In genomic region chr3:50529996-50530706, GRCh38 we compare ENCODE assay signal across 23 cellular contexts. TPM values are rescaled to one million over a fixed set of nuclear protein-coding genes. Genes with fewer than 3 reads are reported as not detected.
DNase-seq lines count a peak whose midpoint lies in the region; ATAC-seq and TF ChIP-seq lines count a peak whose summit lies in the region.
"Had no signal": no experiment of that assay in that cellular context is flagged by ENCODE, and none has a peak within 500 bp of the region (broad histone marks: within the 10 kb centered on the region; RNA-seq: fewer than 3 reads in every experiment).

No MANE protein-coding gene starts in this region.

- POLR2A ChIA-PET in WTC11 (lab: Charles Lee) = no interaction called here

- WGBS in trophoblast cell (ENCODE audit: extremely low coverage, insufficient coverage, insufficient read length) = no CpG with 5 or more reads among the region's 46 CpGs

- peak overlapping the region; percentile 53 for H3K4me2 ChIP-seq in trophoblast cell (ENCODE audit: low read length)

- H3K79me1 ChIP-seq in trophoblast cell (ENCODE audit: low read length) = no peaks in the 10 kb centered on the region

- H2AFZ ChIP-seq in trophoblast cell (ENCODE audit: insufficient read depth, low read length, poor library complexity) = no peak overlapping the region

- H3K4ac ChIP-seq in trophoblast cell (ENCODE audit: low read depth, low read length) = no peak overlapping the region

- peaks cover 29% of the 10 kb centered on the region for H3K4me1 Mint-ChIP-seq in WTC11

- H3K79me2 ChIP-seq in trophoblast cell (ENCODE audit: control insufficient read depth, insufficient read depth, low read length, poor library complexity) = no peaks in the 10 kb centered on the region

- H3K23ac ChIP-seq in trophoblast cell (ENCODE audit: low read length) = no peak overlapping the region

- H2AK5ac ChIP-seq in trophoblast cell (ENCODE audit: low read length) = no peak overlapping the region

- H4K8ac ChIP-seq in trophoblast cell (ENCODE audit: low read depth, low read length) = no peak overlapping the region

- H3K27ac Mint-ChIP-seq in WTC11 = no peak overlapping the region

- TF ChIP-seq CTCF in WTC11 (IDR thresholded peaks at IDR 0.05) = no peak

- H3K4me3 Mint-ChIP-seq in WTC11 = peak overlapping the region; percentile 42

- peak; percentile 7 for DNase-seq in NCI-H1092 treated with DMSO at 0.1 percent for 48 hours (lab: John Stamatoyannopoulos, UW)
- no peak for DNase-seq in NCI-H1092 (lab: John Stamatoyannopoulos, UW)
- DNase-seq in WTC11 (ENCODE audit: low spot score) = no peak
- no peak for DNase-seq in trophoblast cell
- DNase-seq in NCI-H2081 treated with DMSO at 0.1 percent for 48 hours (lab: John Stamatoyannopoulos, UW) = no peak
- no peak for DNase-seq in anterior cingulate cortex (lab: John Stamatoyannopoulos, UW)
- DNase-seq: activated CD4-positive, alpha-beta T cell treated with anti-CD3 and anti-CD28 coated beads, Interleukin-2, amount 50 U/mL, for 1 hour; activated CD8-positive, alpha-beta memory T cell treated with anti-CD3 and anti-CD28 coated beads, Interleukin-2, amount 50 U/mL, for 4 hours; cortex of kidney; KBM-7; left colon; mucosa of descending colon; NCI-H187 treated with DMSO at 0.1 percent for 48 hours; NCI-H446 treated with DMSO at 0.1 percent for 48 hours; NK-92 treated with Interleukin-12 subunit alpha and Interleukin-12 subunit beta, amount 100 ng/mL, for 24 hours; Peyer's patch; uterus had no signal

- H2BK120ac ChIP-seq in trophoblast cell (ENCODE audit: insufficient read depth, low read length, poor library complexity) = no peak overlapping the region

- no peak overlapping the region for H4K12ac ChIP-seq in trophoblast cell (ENCODE audit: low read depth, low read length)

- no peak overlapping the region for H4K91ac ChIP-seq in trophoblast cell (ENCODE audit: low read depth, low read length)

- H3K4me1 ChIP-seq in trophoblast cell (ENCODE audit: control insufficient read depth in 1 of 2, insufficient read depth in 2 of 2, low read length in 2 of 2) = peaks cover 0 to 2% of the 10 kb centered on the region in 2 experiments
- H3K4me1 ChIP-seq: Peyer's patch, SJSA1, uterus had no signal

- H3K9me3 ChIP-seq in iPS-18c (ENCODE audit: control insufficient read depth, insufficient read depth, low read length) (no peaks in the 10 kb centered on the region), trophoblast cell (ENCODE audit: insufficient read depth, low read depth, low read length) (peaks cover 4% of the 10 kb centered on the region)
- H3K9me3 ChIP-seq: mucosa of descending colon, Peyer's patch, SJSA1, uterus had no signal

- no peak overlapping the region for H3K14ac ChIP-seq in trophoblast cell (ENCODE audit: low read length)

- H2BK12ac ChIP-seq in trophoblast cell (ENCODE audit: low read length) = no peak overlapping the region

- H3K27me3 Mint-ChIP-seq in WTC11 (ENCODE audit: low read depth) = peaks cover 28% of the 10 kb centered on the region

- no peak overlapping the region for H3K27ac ChIP-seq in trophoblast cell (ENCODE audit: low read depth, low read length)
- H3K27ac ChIP-seq: 22Rv1, Peyer's patch, SJSA1, uterus had no signal

- no peaks in the 10 kb centered on the region for H3K36me3 Mint-ChIP-seq in WTC11

- peaks cover 15% of the 10 kb centered on the region for H3K27me3 ChIP-seq in trophoblast cell (ENCODE audit: insufficient read depth, low read length)
- H3K27me3 ChIP-seq: Peyer's patch, uterus had no signal

- CTCF ChIA-PET in WTC11 (lab: Charles Lee) = interaction anchor here (1.5 kb wide), 1 partner anchor 12 kb away, joined by 4 read pairs; no protein-coding TSS in a partner anchor

- H3K4me3 ChIP-seq in iPS-18c (ENCODE audit: insufficient read depth, low read depth, low read length) = 0 out of 2 replicates have a peak overlapping the region, but pooled peaks have one; percentile 15
- no peak overlapping the region for H3K4me3 ChIP-seq in trophoblast cell (ENCODE audit: low read depth, low read length)
- H3K4me3 ChIP-seq: mucosa of descending colon, Peyer's patch, SJSA1, uterus had no signal

- peak; percentile 37 for ATAC-seq in WTC11
- no peak for ATAC-seq in GM18873 (IDR thresholded peaks at IDR 0.05; ENCODE audit: low FRiP score, unreplicated experiment)
- ATAC-seq: left colon, mucosa of descending colon had no signal

- H3K18ac ChIP-seq in trophoblast cell (ENCODE audit: low read length) = no peak overlapping the region

- no peaks in the 10 kb centered on the region for H3K36me3 ChIP-seq in trophoblast cell (ENCODE audit: control insufficient read depth in 1 of 2, insufficient read depth in 2 of 2, low read length in 2 of 2)
- H3K36me3 ChIP-seq: Peyer's patch, SJSA1, uterus had no signal

- H2BK5ac ChIP-seq in trophoblast cell (ENCODE audit: low read depth, low read length, poor library complexity) = no peak overlapping the region

- H3K9ac ChIP-seq in trophoblast cell (ENCODE audit: low read length) = no peak overlapping the region

- H3K9me3 Mint-ChIP-seq in WTC11 = no peaks in the 10 kb centered on the region

TF ChIP-seq in WTC11, 78 proteins besides CTCF, POLR2A, EP300 and RAD21:
- TF ChIP-seq ESRRA (CRISPR knock-in tag; IDR thresholded peaks at IDR 0.05; ENCODE audit: borderline replicate concordance) = no peak
- no peak for TF ChIP-seq E2F4 (CRISPR knock-in tag; IDR thresholded peaks at IDR 0.05; ENCODE audit: borderline replicate concordance, low read depth)
- TF ChIP-seq NR3C1 (CRISPR knock-in tag; conservative IDR thresholded peaks at IDR 0.05; ENCODE audit: low read depth) = no peak
- no peak for TF ChIP-seq ZNF263 (CRISPR knock-in tag; IDR thresholded peaks at IDR 0.05; ENCODE audit: low read depth)
- no peak for TF ChIP-seq RELA (CRISPR knock-in tag; IDR thresholded peaks at IDR 0.05; ENCODE audit: borderline replicate concordance)
- TF ChIP-seq ZNF416 (CRISPR knock-in tag; IDR thresholded peaks at IDR 0.05) = no peak
- no peak for TF ChIP-seq TEAD4 (CRISPR knock-in tag; IDR thresholded peaks at IDR 0.05)
- TF ChIP-seq ARID4B (CRISPR knock-in tag; IDR thresholded peaks at IDR 0.05; ENCODE audit: borderline replicate concordance) = no peak
- TF ChIP-seq PREB (CRISPR knock-in tag; IDR thresholded peaks at IDR 0.05; ENCODE audit: borderline replicate concordance) = no peak
- TF ChIP-seq NFE2L1 (CRISPR knock-in tag; IDR thresholded peaks at IDR 0.05) = no peak

RNA-seq across cellular contexts. Expression of gene CACNA2D2, which starts 26.7 kb away (rescaled TPM):
- total RNA-seq in WTC11 (2021) = 22.0 to 23.4 TPM (median 22.3 TPM) in 3 replicates
- polyA plus RNA-seq in trophoblast cell (2013) = 0.22 and 0.26 TPM in 2 replicates
- total RNA-seq: bronchial epithelial cell, endothelial cell of umbilical vein, SJSA1 had no signal

RNA-seq across cellular contexts. Expression of gene C3orf18, which starts 37.4 kb away (rescaled TPM):
- 11.5 to 14.0 TPM (median 12.1 TPM) in 3 replicates for total RNA-seq in WTC11 (2021)
- 1.2 TPM in 2 replicates for polyA plus RNA-seq in trophoblast cell (2013)

RNA-seq across cellular contexts. Expression of gene HEMK1, which starts 39.2 kb away (rescaled TPM):
- total RNA-seq in WTC11 (2021) = 15.2 to 20.9 TPM (median 15.8 TPM) in 3 replicates
- 10.6 and 11.1 TPM in 2 replicates for polyA plus RNA-seq in trophoblast cell (2013)
